Comparison of ENCODE assay signal across 13 cellular contexts in the genomic region with DNA sequence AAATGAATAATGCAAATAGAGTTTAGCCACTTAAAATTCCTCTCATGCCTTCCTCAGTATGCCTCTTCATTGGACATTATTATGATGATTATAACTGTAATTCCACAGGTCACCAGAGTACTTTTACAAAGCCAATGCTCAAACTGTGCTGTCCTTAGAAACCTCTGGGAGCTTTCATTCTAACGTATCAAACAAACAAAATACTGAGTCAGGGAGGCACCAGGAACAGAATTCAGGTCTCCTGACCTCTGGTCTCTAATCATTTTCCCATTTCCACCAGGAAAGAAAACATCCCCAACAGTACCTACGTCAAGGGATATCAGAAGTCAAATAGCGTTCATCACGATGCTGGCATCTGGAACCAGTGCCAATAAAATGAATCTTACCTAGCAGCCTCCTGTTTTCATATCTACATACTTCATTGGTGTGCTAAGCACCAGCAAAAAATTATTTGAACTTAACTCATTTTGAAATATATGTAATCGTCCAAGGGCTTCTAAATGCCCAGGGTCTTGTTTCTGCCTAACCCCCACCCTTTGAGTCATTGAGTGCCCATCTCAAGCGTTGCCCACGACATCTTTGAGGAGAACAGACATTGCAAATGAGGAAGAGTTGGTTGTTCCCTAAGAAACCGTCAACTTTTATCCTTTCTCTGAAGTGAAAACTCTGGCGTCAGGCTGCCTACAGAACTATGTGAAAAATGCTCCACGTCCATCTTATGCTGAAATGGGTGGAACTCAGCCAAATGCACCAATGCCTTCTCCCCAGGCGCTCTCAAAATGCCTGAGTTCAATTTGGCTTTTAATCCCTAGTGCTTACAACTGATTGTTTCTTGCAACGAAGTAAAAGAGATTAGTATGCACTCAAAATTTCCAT. TPM values are rescaled to one million over a fixed set of nuclear protein-coding genes. Genes with fewer than 3 reads are reported as not detected.
DNase-seq lines count a peak whose midpoint lies in the region; ATAC-seq and TF ChIP-seq lines count a peak whose summit lies in the region.
"Had no signal": no experiment of that assay in that cellular context is flagged by ENCODE, and none has a peak within 500 bp of the region (broad histone marks: within the 10 kb centered on the region; RNA-seq: fewer than 3 reads in every experiment).

No MANE protein-coding gene starts in this region.

- no peak overlapping the region for H2AFZ ChIP-seq in parathyroid adenoma

- no peak overlapping the region for H3K9ac ChIP-seq in parathyroid adenoma

- no peaks in the 10 kb centered on the region for H3K9me3 ChIP-seq in left ventricle myocardium inferior (replicated peaks)
- H3K9me3 ChIP-seq in parathyroid adenoma (ENCODE audit: control insufficient read depth, low read length) = no peaks in the 10 kb centered on the region

- no peak overlapping the region for H3K4me3 ChIP-seq in astrocyte of the cerebellum (ENCODE audit: low read depth, low read length)
- H3K4me3 ChIP-seq in left ventricle myocardium inferior = no peak overlapping the region
- no peak overlapping the region for H3K4me3 ChIP-seq in parathyroid adenoma (ENCODE audit: low read depth, low read length)
- H3K4me3 ChIP-seq: GM12878 had no signal

- H3K79me2 ChIP-seq in parathyroid adenoma = no peaks in the 10 kb centered on the region

- ATAC-seq in GM21529 (IDR thresholded peaks at IDR 0.05; ENCODE audit: unreplicated experiment) = no peak
- ATAC-seq: GM12878; Panc1; stimulated activated effector memory CD8-positive, alpha-beta T cell treated with anti-CD3 and anti-CD28 coated beads, Interleukin-12 subunit alpha, Interleukin-12 subunit beta, amount 100 ng/mL, for 72 hours had no signal

- H3K27me3 ChIP-seq in left ventricle myocardium inferior (ENCODE audit: low read depth) (no peaks in the 10 kb centered on the region), parathyroid adenoma (ENCODE audit: control insufficient read depth, insufficient read depth, low read length) (no peaks in the 10 kb centered on the region)

- in situ Hi-C loops in astrocyte of the cerebellum (cut with HindIII; ENCODE audit: low sequenced_read_pairs) = no loop called here

- intact Hi-C loops in left ventricle myocardium inferior (cut with micrococcal nuclease) = no loop called here

- peaks cover 59% of the 10 kb centered on the region for H3K4me1 ChIP-seq in left ventricle myocardium inferior
- H3K4me1 ChIP-seq in parathyroid adenoma = peaks cover 3% of the 10 kb centered on the region

- no peak overlapping the region for H3K4me2 ChIP-seq in parathyroid adenoma (ENCODE audit: low read length)

- H3K27ac ChIP-seq in left ventricle myocardium inferior (replicated peaks) (peak overlapping the region; percentile 61), parathyroid adenoma (peak overlapping the region; percentile 53)

- TF ChIP-seq CTCF in astrocyte of the cerebellum (IDR thresholded peaks at IDR 0.05; ENCODE audit: low read depth, low read length, missing control alignments) = peak; percentile 19
- TF ChIP-seq CTCF in left ventricle myocardium inferior (IDR thresholded peaks at IDR 0.05; ENCODE audit: borderline replicate concordance) = no peak
- TF ChIP-seq CTCF in parathyroid adenoma (IDR thresholded peaks at IDR 0.05) = no peak

- DNase-seq in EH (ENCODE audit: low read depth) (peak; percentile 88), astrocyte of the cerebellum (ENCODE audit: low read depth) (peak; percentile 81), left ventricle myocardium inferior (no peak), GM19238 (ENCODE audit: insufficient read length, low spot score) (no peak), H4 (ENCODE audit: low spot score) (no peak)
- no peak for DNase-seq in stimulated activated naive CD4-positive, alpha-beta T cell treated with Interleukin-2 at 50 U/mL for 16 hours (lab: John Stamatoyannopoulos, UW)
- DNase-seq: activated naive CD4-positive, alpha-beta T cell; NCI-H1417 had no signal

- peaks cover 47% of the 10 kb centered on the region for H3K36me3 ChIP-seq in left ventricle myocardium inferior
- no peaks in the 10 kb centered on the region for H3K36me3 ChIP-seq in parathyroid adenoma (ENCODE audit: control insufficient read depth, insufficient read depth, low read length)

RNA-seq across cellular contexts. Expression of a gene that starts 37.8 kb away (rescaled TPM):
- 28.1 TPM for total RNA-seq in left ventricle myocardium inferior
- total RNA-seq in H4 (2014; rRNA removed; shearing (Covaris generic)) = 1.2 and 4.0 TPM in 2 replicates

Comparison
In these comparisons a context has a peak if more than half of its experiments do, and no peak if none do; other contexts are left out.
1. DNase-seq: peak in EH (single experiment) and astrocyte of the cerebellum (single experiment); none in left ventricle myocardium inferior (single experiment), GM19238 (single experiment), H4 (single experiment) and stimulated activated naive CD4-positive, alpha-beta T cell treated with Interleukin-2 at 50 U/mL for 16 hours (single experiment).